ENCODE assay signal across 8 cellular contexts in genomic region chr10:130138479-130138866, GRCh38. TPM values are rescaled to one million over a fixed set of nuclear protein-coding genes. Genes with fewer than 3 reads are reported as not detected.
DNase-seq lines count a peak whose midpoint lies in the region; TF ChIP-seq lines count a peak whose summit lies in the region.

No MANE protein-coding gene starts in this region.

- DNase-seq in AG08396 (ENCODE audit: low spot score), result peak; percentile 66
- peak; percentile 48 for DNase-seq in HK-2 (ENCODE audit: unreplicated experiment)
- peak; percentile 70 for DNase-seq in SW480 (ENCODE audit: low spot score)
- peak; percentile 45 to 74 for DNase-seq in foreskin fibroblast
- DNase-seq in type B pancreatic cell (ENCODE audit: extremely low spot score, unreplicated experiment), result no peak
- no peak for DNase-seq in germinal center (ENCODE audit: low spot score)
- no peak for DNase-seq in GDM1 (lab: John Stamatoyannopoulos, UW)
- no peak for DNase-seq in NCI-H446 (lab: John Stamatoyannopoulos, UW)

- H3K27ac Mint-ChIP-seq in type B pancreatic cell, result peak overlapping the region; percentile 74

- no peaks in the 10 kb centered on the region for H3K9me3 Mint-ChIP-seq in type B pancreatic cell

- no peak overlapping the region for H3K4me3 ChIP-seq in foreskin fibroblast (ENCODE audit: low read depth in 1 of 2, low read length in 2 of 2)

- H3K36me3 Mint-ChIP-seq in type B pancreatic cell, result peaks cover 18% of the 10 kb centered on the region

- peaks cover 38% of the 10 kb centered on the region for H3K4me1 Mint-ChIP-seq in type B pancreatic cell (ENCODE audit: unreplicated experiment)

- no peaks in the 10 kb centered on the region for H3K27me3 Mint-ChIP-seq in type B pancreatic cell

- H3K4me3 Mint-ChIP-seq in type B pancreatic cell, result peak overlapping the region; percentile 94

- no peak for TF ChIP-seq CTCF in foreskin fibroblast (IDR thresholded peaks at IDR 0.05; ENCODE audit: low read depth, low read length)
- no peak for TF ChIP-seq CTCF in type B pancreatic cell (conservative IDR thresholded peaks at IDR 0.05)

RNA-seq across cellular contexts. Expression of gene GLRX3, which starts 2.3 kb away (rescaled TPM):
- 73.2 and 77.4 TPM in 2 replicates for total RNA-seq in type B pancreatic cell (ENCODE audit: low replicate concordance)

RNA-seq across cellular contexts. Expression of gene C10orf143, which starts 27.8 kb away (rescaled TPM):
- 1.8 and 3.0 TPM in 2 replicates for total RNA-seq in type B pancreatic cell (ENCODE audit: low replicate concordance)

Comparison
In these comparisons a context has a peak if more than half of its experiments do, and no peak if none do; other contexts are left out.
1. DNase-seq: peak in AG08396 (single experiment), HK-2 (single experiment), SW480 (single experiment) and foreskin fibroblast (2 of 2); none in type B pancreatic cell (single experiment), germinal center (single experiment), GDM1 (single experiment) and NCI-H446 (0 of 2).